19 cellular contexts compared by ENCODE assay signal in genomic region chr9:3403315-3403714, GRCh38.
DNase-seq lines count a peak whose midpoint lies in the region; ATAC-seq and TF ChIP-seq lines count a peak whose summit lies in the region.
"Had no signal": no experiment of that assay in that cellular context is flagged by ENCODE, and none has a peak within 500 bp of the region (broad histone marks: within the 10 kb centered on the region; RNA-seq: fewer than 3 reads in every experiment).

No MANE protein-coding gene starts in this region.

- TF ChIP-seq POLR2A in erythroblast (IDR thresholded peaks at IDR 0.05; ENCODE audit: low read length) (no peak), gastrocnemius medialis (IDR thresholded peaks at IDR 0.05) (no peak)

- no peaks in the 10 kb centered on the region for H3K9me3 Mint-ChIP-seq in activated T-cell treated with anti-CD3 and anti-CD28 coated beads, Interleukin-2, amount 50 U/mL, for 72 hours
- H3K9me3 Mint-ChIP-seq in activated T-helper 17 cell treated with anti-CD3 and anti-CD28 coated beads, Interleukin-2, amount 50 U/mL, for 72 hours: no peaks in the 10 kb centered on the region
- no peaks in the 10 kb centered on the region for H3K9me3 Mint-ChIP-seq in natural killer cell

- ATAC-seq in activated T-cell treated with anti-CD3 and anti-CD28 coated beads, Interleukin-2, amount 50 U/mL, for 72 hours (replicated peaks in 1 of 2): peak; percentile 46 to 57
- ATAC-seq in activated T-helper 17 cell treated with anti-CD3 and anti-CD28 coated beads, Interleukin-2, amount 50 U/mL, for 72 hours (replicated peaks): peak; percentile 97
- ATAC-seq in foreskin keratinocyte (peak; percentile 80), natural killer cell (no peak), gastrocnemius medialis (no peak)

- no peak overlapping the region for H3K4me3 Mint-ChIP-seq in activated T-cell treated with anti-CD3 and anti-CD28 coated beads, Interleukin-2, amount 50 U/mL, for 72 hours
- peak overlapping the region; percentile 25 for H3K4me3 Mint-ChIP-seq in activated T-helper 17 cell treated with anti-CD3 and anti-CD28 coated beads, Interleukin-2, amount 50 U/mL, for 72 hours
- H3K4me3 Mint-ChIP-seq in natural killer cell: no peak overlapping the region
- H3K4me3 Mint-ChIP-seq: CD14-positive monocyte had no signal

- H3K27me3 ChIP-seq in foreskin keratinocyte (no peaks in the 10 kb centered on the region), gastrocnemius medialis (no peaks in the 10 kb centered on the region)

- intact Hi-C loops in natural killer cell (cut with micrococcal nuclease): no loop called here
- intact Hi-C loops in gastrocnemius medialis (cut with DNase I; ENCODE audit: low total_unique reads): no loop called here

- H3K36me3 Mint-ChIP-seq in activated T-cell treated with anti-CD3 and anti-CD28 coated beads, Interleukin-2, amount 50 U/mL, for 72 hours (ENCODE audit: insufficient read depth in 2 of 2): peaks cover 0 to 1% of the 10 kb centered on the region in 2 donors
- H3K36me3 Mint-ChIP-seq in activated T-helper 17 cell treated with anti-CD3 and anti-CD28 coated beads, Interleukin-2, amount 50 U/mL, for 72 hours (ENCODE audit: low read depth): no peaks in the 10 kb centered on the region
- H3K36me3 Mint-ChIP-seq in natural killer cell: no peaks in the 10 kb centered on the region
- H3K36me3 Mint-ChIP-seq: CD14-positive monocyte had no signal

- no peak for DNase-seq in activated T-cell treated with anti-CD3 and anti-CD28 coated beads, Interleukin-2, amount 50 U/mL, for 72 hours
- DNase-seq in activated T-cell treated with anti-CD3 and anti-CD28 coated beads for 4 hours (no peak), NCI-H146 (lab: John Stamatoyannopoulos, UW) (peak; percentile 18), foreskin keratinocyte (no peak), natural killer cell (no peak), erythroblast (lab: John Stamatoyannopoulos, UW) (no peak), gastrocnemius medialis (no peak)
- DNase-seq: COR-L47, DMS153, GM23248, HCEC 1CT, IMR-90, NCI-H1105, NCI-H187, NCI-H446 treated with DMSO at 0.1 percent for 48 hours, PC-9, Right ventricle myocardium superior had no signal

- H3K4me1 ChIP-seq in foreskin keratinocyte: no peaks in the 10 kb centered on the region
- peaks cover 0 to 9% of the 10 kb centered on the region in 2 donors for H3K4me1 ChIP-seq in gastrocnemius medialis

- in situ Hi-C loops in gastrocnemius medialis (cut with MboI; ENCODE audit: low sequenced_read_pairs in 4 of 4): no loop called here

- H3K4me3 ChIP-seq in gastrocnemius medialis: no peak overlapping the region
- H3K4me3 ChIP-seq: GM23248, PC-9 had no signal

- peak overlapping the region; percentile 47 for H3K27ac Mint-ChIP-seq in activated T-cell treated with anti-CD3 and anti-CD28 coated beads, Interleukin-2, amount 50 U/mL, for 72 hours
- peak overlapping the region; percentile 82 for H3K27ac Mint-ChIP-seq in activated T-helper 17 cell treated with anti-CD3 and anti-CD28 coated beads, Interleukin-2, amount 50 U/mL, for 72 hours
- no peak overlapping the region for H3K27ac Mint-ChIP-seq in natural killer cell
- H3K27ac Mint-ChIP-seq: CD14-positive monocyte had no signal

- TF ChIP-seq CTCF in foreskin keratinocyte (conservative IDR thresholded peaks at IDR 0.05): no peak
- TF ChIP-seq CTCF in natural killer cell (IDR thresholded peaks at IDR 0.05): no peak
- no peak for TF ChIP-seq CTCF in gastrocnemius medialis (IDR thresholded peaks at IDR 0.05 in 4 of 5, conservative IDR thresholded peaks at IDR 0.05 in 1 of 5)

- H3K27me3 Mint-ChIP-seq in activated T-cell treated with anti-CD3 and anti-CD28 coated beads, Interleukin-2, amount 50 U/mL, for 72 hours (ENCODE audit: low read depth): no peaks in the 10 kb centered on the region
- no peaks in the 10 kb centered on the region for H3K27me3 Mint-ChIP-seq in activated T-helper 17 cell treated with anti-CD3 and anti-CD28 coated beads, Interleukin-2, amount 50 U/mL, for 72 hours
- H3K27me3 Mint-ChIP-seq in natural killer cell (ENCODE audit: low read depth in 2 of 2): no peaks in the 10 kb centered on the region

- H3K36me3 ChIP-seq in gastrocnemius medialis: no peaks in the 10 kb centered on the region

- no peaks in the 10 kb centered on the region for H3K9me3 ChIP-seq in gastrocnemius medialis

- H3K4me1 Mint-ChIP-seq in activated T-cell treated with anti-CD3 and anti-CD28 coated beads, Interleukin-2, amount 50 U/mL, for 72 hours (ENCODE audit: low read depth): peaks cover 22% of the 10 kb centered on the region
- peaks cover 17% of the 10 kb centered on the region for H3K4me1 Mint-ChIP-seq in activated T-helper 17 cell treated with anti-CD3 and anti-CD28 coated beads, Interleukin-2, amount 50 U/mL, for 72 hours
- peaks cover 11 to 14% of the 10 kb centered on the region in 2 donors for H3K4me1 Mint-ChIP-seq in natural killer cell

- no peak overlapping the region for H3K27ac ChIP-seq in foreskin keratinocyte
- no peak overlapping the region for H3K27ac ChIP-seq in gastrocnemius medialis
- H3K27ac ChIP-seq: GM23248, PC-9 had no signal

Comparison
In these comparisons a context has a peak if more than half of its experiments do, and no peak if none do; other contexts are left out.
1. ATAC-seq: peak in activated T-cell treated with anti-CD3 and anti-CD28 coated beads, Interleukin-2, amount 50 U/mL, for 72 hours (2 of 2), activated T-helper 17 cell treated with anti-CD3 and anti-CD28 coated beads, Interleukin-2, amount 50 U/mL, for 72 hours (single experiment) and foreskin keratinocyte (single experiment); none in natural killer cell (0 of 3) and gastrocnemius medialis (0 of 2).
2. H3K27ac Mint-ChIP-seq: peak in activated T-cell treated with anti-CD3 and anti-CD28 coated beads, Interleukin-2, amount 50 U/mL, for 72 hours (single experiment) and activated T-helper 17 cell treated with anti-CD3 and anti-CD28 coated beads, Interleukin-2, amount 50 U/mL, for 72 hours (single experiment); none in natural killer cell (0 of 2).